ENCODE assay signal across 19 cellular contexts in genomic region chr10:113264333-113265131, GRCh38.
"Had no signal": no experiment of that assay in that cellular context is flagged by ENCODE, and none has a peak within 500 bp of the region (broad histone marks: within the 10 kb centered on the region; RNA-seq: fewer than 3 reads in every experiment).

No MANE protein-coding gene starts in this region.

- H3K9me3 ChIP-seq: stomach, testis had no signal

- H3K4me1 ChIP-seq: testis had no signal

- H3K27ac Mint-ChIP-seq: activated CD4-positive, alpha-beta T cell treated with anti-CD3 and anti-CD28 coated beads for 36 hours; activated naive CD8-positive, alpha-beta T cell; dendritic cell treated with granulocyte-macrophage colony-stimulating factor and Interleukin-4, amounts not matched to agents 40 ng/mL and 50 ng/mL, for 4 days; natural killer cell treated with Interleukin-12 subunit alpha and Interleukin-12 subunit beta and Interleukin-15 and Interleukin-18, amount 100 ng/mL, for 72 hours had no signal

- H3K27ac ChIP-seq: stomach, testis had no signal

- H3K36me3 Mint-ChIP-seq: activated naive CD8-positive, alpha-beta T cell; natural killer cell treated with Interleukin-12 subunit alpha and Interleukin-12 subunit beta and Interleukin-15 and Interleukin-18, amount 100 ng/mL, for 72 hours had no signal

- H3K27me3 ChIP-seq: testis had no signal

- DNase-seq: activated CD4-positive, alpha-beta T cell treated with anti-CD3 and anti-CD28 coated beads for 36 hours; activated CD4-positive, alpha-beta T cell treated with anti-CD3 and anti-CD28 coated beads, Interleukin-2, amount 50 U/mL, for 48 hours; activated T-cell treated with anti-CD3 and anti-CD28 coated beads for 4 hours; effector memory CD4-positive, alpha-beta T cell; left cardiac atrium; occipital lobe; posterior cingulate gyrus; retina; stimulated activated CD8-positive, alpha-beta memory T cell treated with anti-CD3 and anti-CD28 coated beads, Interleukin-4, amount 100 ng/mL, for 48 hours; stomach; SW 1271; T-helper 2 cell; testis had no signal

- H3K9me3 Mint-ChIP-seq: dendritic cell treated with granulocyte-macrophage colony-stimulating factor and Interleukin-4, amounts not matched to agents 40 ng/mL and 50 ng/mL, for 4 days; natural killer cell treated with Interleukin-12 subunit alpha and Interleukin-12 subunit beta and Interleukin-15 and Interleukin-18, amount 100 ng/mL, for 72 hours had no signal

- H3K4me1 Mint-ChIP-seq: activated CD4-positive, alpha-beta T cell treated with anti-CD3 and anti-CD28 coated beads for 36 hours had no signal

- H3K4me3 Mint-ChIP-seq: activated CD4-positive, alpha-beta T cell treated with anti-CD3 and anti-CD28 coated beads for 36 hours; activated naive CD8-positive, alpha-beta T cell; dendritic cell treated with granulocyte-macrophage colony-stimulating factor and Interleukin-4, amounts not matched to agents 40 ng/mL and 50 ng/mL, for 4 days; natural killer cell treated with Interleukin-12 subunit alpha and Interleukin-12 subunit beta and Interleukin-15 and Interleukin-18, amount 100 ng/mL, for 72 hours had no signal

- ATAC-seq: activated CD4-positive, alpha-beta T cell treated with anti-CD3 and anti-CD28 coated beads for 36 hours; left cardiac atrium; natural killer cell treated with Interleukin-12 subunit alpha and Interleukin-12 subunit beta and Interleukin-15 and Interleukin-18, amount 100 ng/mL, for 72 hours had no signal

- FAIRE-seq: endothelial cell of umbilical vein, islet of Langerhans, TTC549 had no signal

- H3K36me3 ChIP-seq: stomach had no signal

- H3K4me3 ChIP-seq: stomach, testis had no signal
